ENCODE assay signal across 24 cellular contexts in genomic region chr7:16652255-16652583, GRCh38. TPM values are rescaled to one million over a fixed set of nuclear protein-coding genes. Genes with fewer than 3 reads are reported as not detected.
DNase-seq lines count a peak whose midpoint lies in the region; ATAC-seq and TF ChIP-seq lines count a peak whose summit lies in the region.
"Had no signal": no experiment of that assay in that cellular context is flagged by ENCODE, and none has a peak within 500 bp of the region (broad histone marks: within the 10 kb centered on the region; RNA-seq: fewer than 3 reads in every experiment).

No MANE protein-coding gene starts in this region.

- H3K4me1 ChIP-seq in right cardiac atrium (ENCODE audit: control insufficient read depth, insufficient read depth, low read length) (peaks cover 4% of the 10 kb centered on the region), gastrocnemius medialis (peaks cover 57 to 64% of the 10 kb centered on the region in 2 donors)
- H3K4me1 ChIP-seq: prostate gland had no signal

- no peak for DNase-seq in activated naive CD8-positive, alpha-beta T cell treated with anti-CD3 and anti-CD28 coated beads for 36 hours
- DNase-seq in epithelial cell of prostate (ENCODE audit: low read depth, low spot score) (no peak), right cardiac atrium (no peak), gastrocnemius medialis (peak in 1 of 2 donors; percentile 39)
- DNase-seq: activated CD4-positive, alpha-beta T cell treated with anti-CD3 and anti-CD28 coated beads for 36 hours; activated CD8-positive, alpha-beta T cell treated with anti-CD3 and anti-CD28 coated beads, Interleukin-2, amount 10 ng/mL, durations not matched to agents 7 days and 5 days; activated T-cell treated with anti-CD3 and anti-CD28 coated beads for 4 hours; CD4-positive, alpha-beta T cell; cerebellar nuclear complex; HCEC 1CT; KG1; naive B cell; NCI-H1417 treated with DMSO at 0.1 percent for 48 hours; NCI-H446 treated with DMSO at 0.1 percent for 48 hours; SK-N-SH; stimulated activated CD4-positive, alpha-beta T cell treated with anti-CD3 and anti-CD28 coated beads, Interleukin-1b, Interleukin-23, amount 100 ng/mL, for 48 hours; transverse colon had no signal

- ATAC-seq in right cardiac atrium (peak; percentile 44 to 59), gastrocnemius medialis (peak; percentile 75 to 76), HG02973 (IDR thresholded peaks at IDR 0.05; ENCODE audit: unreplicated experiment) (no peak), GM18498 (IDR thresholded peaks at IDR 0.05; ENCODE audit: unreplicated experiment) (no peak), GM19463 (IDR thresholded peaks at IDR 0.05; ENCODE audit: unreplicated experiment) (no peak)
- ATAC-seq: activated CD4-positive, alpha-beta T cell treated with anti-CD3 and anti-CD28 coated beads for 36 hours had no signal

- H3K9me3 ChIP-seq in right cardiac atrium (ENCODE audit: control insufficient read depth, low read length) (no peaks in the 10 kb centered on the region), gastrocnemius medialis (no peaks in the 10 kb centered on the region)
- H3K9me3 ChIP-seq: prostate gland, SK-N-SH, transverse colon had no signal

- H3K27me3 Mint-ChIP-seq in activated naive CD8-positive, alpha-beta T cell: no peaks in the 10 kb centered on the region
- H3K27me3 Mint-ChIP-seq in activated naive CD8-positive, alpha-beta T cell treated with anti-CD3 and anti-CD28 coated beads for 36 hours: no peaks in the 10 kb centered on the region
- H3K27me3 Mint-ChIP-seq: activated CD4-positive, alpha-beta T cell treated with anti-CD3 and anti-CD28 coated beads for 36 hours; CD4-positive, alpha-beta T cell; naive B cell had no signal

- no peak overlapping the region for H3K27ac Mint-ChIP-seq in activated naive CD8-positive, alpha-beta T cell
- no peak overlapping the region for H3K27ac Mint-ChIP-seq in activated naive CD8-positive, alpha-beta T cell treated with anti-CD3 and anti-CD28 coated beads for 36 hours
- H3K27ac Mint-ChIP-seq: activated CD4-positive, alpha-beta T cell treated with anti-CD3 and anti-CD28 coated beads for 36 hours; activated CD8-positive, alpha-beta T cell treated with anti-CD3 and anti-CD28 coated beads, Interleukin-2, amount 10 ng/mL, durations not matched to agents 7 days and 5 days; CD4-positive, alpha-beta T cell; T-helper 1 cell treated with Interleukin-12 subunit alpha and Interleukin-12 subunit beta and Interleukin-4 antibody, amounts not matched to agents 30 μg/mL and 1 μg/mL, for 36 hours had no signal

- H3K27me3 ChIP-seq in right cardiac atrium (ENCODE audit: control insufficient read depth, insufficient read depth) (no peaks in the 10 kb centered on the region), gastrocnemius medialis (no peaks in the 10 kb centered on the region)
- H3K27me3 ChIP-seq: transverse colon had no signal

- no peak for TF ChIP-seq CTCF in gastrocnemius medialis (IDR thresholded peaks at IDR 0.05 in 4 of 5, conservative IDR thresholded peaks at IDR 0.05 in 1 of 5)

- peaks cover 78% of the 10 kb centered on the region for H3K4me1 Mint-ChIP-seq in activated naive CD8-positive, alpha-beta T cell (ENCODE audit: low read depth)
- H3K4me1 Mint-ChIP-seq in activated naive CD8-positive, alpha-beta T cell treated with anti-CD3 and anti-CD28 coated beads for 36 hours: peaks cover 67% of the 10 kb centered on the region

- no peak for TF ChIP-seq POLR2A in gastrocnemius medialis (IDR thresholded peaks at IDR 0.05)

- in situ Hi-C loops in gastrocnemius medialis (cut with MboI; ENCODE audit: low sequenced_read_pairs in 4 of 4): no loop called here

- intact Hi-C loops in right cardiac atrium (cut with DNase I): no loop called here
- intact Hi-C loops in gastrocnemius medialis (cut with DNase I; ENCODE audit: low total_unique reads): no loop called here

- 73% methylated on average over 7 of the region's 7 CpGs for WGBS in right cardiac atrium

- H3K36me3 Mint-ChIP-seq in activated naive CD8-positive, alpha-beta T cell: peaks cover 19% of the 10 kb centered on the region
- H3K36me3 Mint-ChIP-seq in activated naive CD8-positive, alpha-beta T cell treated with anti-CD3 and anti-CD28 coated beads for 36 hours: peaks cover 53% of the 10 kb centered on the region

- H3K4me3 ChIP-seq in right cardiac atrium (ENCODE audit: low read length) (no peak overlapping the region), gastrocnemius medialis (no peak overlapping the region)
- H3K4me3 ChIP-seq: prostate gland, smooth muscle cell, transverse colon had no signal

- H3K36me3 ChIP-seq in gastrocnemius medialis: no peaks in the 10 kb centered on the region
- H3K36me3 ChIP-seq: prostate gland, transverse colon had no signal

- H3K27ac ChIP-seq in epithelial cell of prostate: peak overlapping the region; percentile 51
- no peak overlapping the region for H3K27ac ChIP-seq in right cardiac atrium (ENCODE audit: low read length)
- H3K27ac ChIP-seq in gastrocnemius medialis: peak overlapping the region; percentile 70 to 98 (median 96)
- H3K27ac ChIP-seq: prostate gland, transverse colon had no signal

- peak overlapping the region; percentile 8 for H3K4me3 Mint-ChIP-seq in activated naive CD8-positive, alpha-beta T cell
- no peak overlapping the region for H3K4me3 Mint-ChIP-seq in activated naive CD8-positive, alpha-beta T cell treated with anti-CD3 and anti-CD28 coated beads for 36 hours
- H3K4me3 Mint-ChIP-seq: activated CD4-positive, alpha-beta T cell treated with anti-CD3 and anti-CD28 coated beads for 36 hours; activated CD8-positive, alpha-beta T cell treated with anti-CD3 and anti-CD28 coated beads, Interleukin-2, amount 10 ng/mL, durations not matched to agents 7 days and 5 days; CD4-positive, alpha-beta T cell; naive B cell; T-helper 1 cell treated with Interleukin-12 subunit alpha and Interleukin-12 subunit beta and Interleukin-4 antibody, amounts not matched to agents 30 μg/mL and 1 μg/mL, for 36 hours had no signal

- H3K9me3 Mint-ChIP-seq in activated naive CD8-positive, alpha-beta T cell (ENCODE audit: low read depth): no peaks in the 10 kb centered on the region
- H3K9me3 Mint-ChIP-seq in activated naive CD8-positive, alpha-beta T cell treated with anti-CD3 and anti-CD28 coated beads for 36 hours: no peaks in the 10 kb centered on the region
- H3K9me3 Mint-ChIP-seq: CD4-positive, alpha-beta T cell; naive B cell; T-helper 1 cell treated with Interleukin-12 subunit alpha and Interleukin-12 subunit beta and Interleukin-4 antibody, amounts not matched to agents 30 μg/mL and 1 μg/mL, for 36 hours had no signal

RNA-seq across cellular contexts. Expression of gene BZW2, which starts 6.2 kb away (rescaled TPM):
- total RNA-seq in activated naive CD8-positive, alpha-beta T cell treated with anti-CD3 and anti-CD28 coated beads for 36 hours: 100 to 1,000 TPM; 158 to 162 TPM
- total RNA-seq in right cardiac atrium (100 to 1,000 TPM; 124 to 214 (median 175) TPM), gastrocnemius medialis (100 to 1,000 TPM in 3 of 4 donors, 10 to 100 TPM in 1; 86.6 to 145 (median 123) TPM)
- polyA plus RNA-seq in right cardiac atrium: 180 TPM

RNA-seq across cellular contexts. Expression of gene ANKMY2, which starts 6.7 kb away (rescaled TPM):
- 10 to 100 TPM; 12.1 to 12.5 TPM for total RNA-seq in activated naive CD8-positive, alpha-beta T cell treated with anti-CD3 and anti-CD28 coated beads for 36 hours
- total RNA-seq in right cardiac atrium: 10 to 100 TPM; 28.4 to 41.3 (median 34.4) TPM
- polyA plus RNA-seq in right cardiac atrium: 23.7 TPM
- 10 to 100 TPM in 1 of 4 donors, 1 to 10 TPM in 3; 7.9 to 16.2 (median 8.6) TPM for total RNA-seq in gastrocnemius medialis

Comparison
In these comparisons a context has a peak if more than half of its experiments do, and no peak if none do; other contexts are left out.
1. ATAC-seq: peak in right cardiac atrium (2 of 2) and gastrocnemius medialis (2 of 2); none in HG02973 (single experiment), GM18498 (single experiment) and GM19463 (single experiment).